ENCODE assay signal across 10 cellular contexts in the genomic region with DNA sequence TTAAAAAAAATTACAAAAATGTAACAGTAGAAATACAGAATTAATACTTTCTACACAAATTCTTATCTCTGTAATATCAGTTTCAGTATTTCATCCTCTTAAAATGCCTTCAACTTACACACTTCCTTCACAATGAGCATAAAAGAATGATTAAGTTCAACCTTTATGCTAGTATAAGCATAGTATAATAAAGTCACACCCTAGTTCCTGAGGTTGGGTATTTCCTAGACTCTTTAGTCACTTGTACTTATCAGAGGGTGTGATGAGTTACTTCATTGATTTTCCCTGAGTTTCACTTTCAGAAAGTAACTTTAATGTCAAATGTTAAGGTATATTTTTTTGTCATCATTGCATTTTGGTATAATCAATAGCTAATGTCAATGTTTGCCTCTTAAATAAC.
DNase-seq lines count a peak whose midpoint lies in the region; ATAC-seq and FAIRE-seq lines count a peak whose summit lies in the region.
"Had no signal": no experiment of that assay in that cellular context is flagged by ENCODE, and none has a peak within 500 bp of the region (broad histone marks: within the 10 kb centered on the region; RNA-seq: fewer than 3 reads in every experiment).

No MANE protein-coding gene starts in this region.

- peak; percentile 71 for ATAC-seq in GM18909 (IDR thresholded peaks at IDR 0.05; ENCODE audit: poor library complexity, unreplicated experiment)
- peak; percentile 63 for ATAC-seq in HG02763 (IDR thresholded peaks at IDR 0.05; ENCODE audit: unreplicated experiment)
- ATAC-seq: left ventricle myocardium superior had no signal

- DNase-seq in RCC 7860 (ENCODE audit: low spot score), result peak; percentile 5
- peak; percentile 54 for DNase-seq in renal cortical epithelial cell (ENCODE audit: low read depth)
- no peak for DNase-seq in posterior cingulate gyrus
- no peak for DNase-seq in central memory CD4-positive, alpha-beta T cell
- no peak for DNase-seq in NCI-H1105 treated with DMSO at 0.1 percent for 48 hours (lab: John Stamatoyannopoulos, UW)
- DNase-seq: left ventricle myocardium superior; stimulated activated CD4-positive, alpha-beta T cell treated with anti-CD3 and anti-CD28 coated beads, Interleukin-15, amount 100 ng/mL, for 24 hours; trophoblast cell had no signal

- no peak for FAIRE-seq in RCC 7860 (lab: Jason Lieb, UNC)

- intact Hi-C loops in posterior cingulate gyrus (cut with DNase I), result no loop called here

Comparison
In these comparisons a context has a peak if more than half of its experiments do, and no peak if none do; other contexts are left out.
1. DNase-seq: peak in RCC 7860 (single experiment) and renal cortical epithelial cell (single experiment); none in posterior cingulate gyrus (0 of 10), central memory CD4-positive, alpha-beta T cell (single experiment) and NCI-H1105 treated with DMSO at 0.1 percent for 48 hours (single experiment).